ENCODE assay signal across 8 cellular contexts in genomic region chr4:101346562-101347266, GRCh38. TPM values are rescaled to one million over a fixed set of nuclear protein-coding genes. Genes with fewer than 3 reads are reported as not detected.
A peak's percentile ranks its signal among the peaks of the same experiment; 100 is the strongest.
DNase-seq lines count a peak whose midpoint lies in the region; FAIRE-seq and TF ChIP-seq lines count a peak whose summit lies in the region.

No MANE protein-coding gene starts in this region.

- H3K9me2 ChIP-seq in GM23248 (ENCODE audit: insufficient read depth) = no peaks in the 10 kb centered on the region

- in situ Hi-C loops in G401 (cut with HindIII; ENCODE audit: low sequenced_read_pairs) = no loop called here
- in situ Hi-C loops in GM23248 (cut with MboI) = no loop called here

- H3K4me1 ChIP-seq in GM23248 (ENCODE audit: insufficient read depth) = peaks cover 20% of the 10 kb centered on the region
- peaks cover 32% of the 10 kb centered on the region for H3K4me1 ChIP-seq in keratinocyte (ENCODE audit: control insufficient read depth, extremely low read depth, insufficient read depth, low read length)

- H2AFZ ChIP-seq in GM23248 = peak overlapping the region; percentile 80
- H2AFZ ChIP-seq in keratinocyte (ENCODE audit: control insufficient read depth, low read length) = peak overlapping the region; percentile 67

- no peaks in the 10 kb centered on the region for H3K9me1 ChIP-seq in keratinocyte (ENCODE audit: control insufficient read depth, extremely low read depth, insufficient read depth, low read length)

- H3K4me3 ChIP-seq in GM23248 = peak overlapping the region; percentile 96
- peak overlapping the region; percentile 89 for H3K4me3 ChIP-seq in bronchial epithelial cell (ENCODE audit: low read depth, low read length)
- peak overlapping the region; percentile 62 to 74 (median 65) for H3K4me3 ChIP-seq in keratinocyte (ENCODE audit: control insufficient read depth in 2 of 3, extremely low read depth in 1 of 3, insufficient read depth in 2 of 3, low read depth in 1 of 3, low read length in 3 of 3)

- DNase-seq in G401 (ENCODE audit: low spot score) (peak; percentile 56), GM23248 (peak; percentile 84), LHCN-M2 (ENCODE audit: low read depth) (peak; percentile 65), T1000 (lab: John Stamatoyannopoulos, UW) (peak; percentile 60), bronchial epithelial cell (ENCODE audit: low read depth) (peak; percentile 21), keratinocyte (ENCODE audit: low read depth, low spot score) (no peak), DMS114 treated with DMSO at 0.1 percent for 48 hours (lab: John Stamatoyannopoulos, UW; ENCODE audit: unreplicated experiment) (no peak)
- peak in 2 of 3 donors; percentile 7 to 36 for DNase-seq in stimulated activated CD4-positive, alpha-beta T cell treated with anti-CD3 and anti-CD28 coated beads, Interleukin-12 subunit alpha, Interleukin-12 subunit beta, amount 100 ng/mL, for 48 hours (ENCODE audit: low read depth in 2 of 3, low spot score in 1 of 3)

- H3K9ac ChIP-seq in GM23248 (peak overlapping the region; percentile 84), keratinocyte (ENCODE audit: control insufficient read depth, extremely low read depth, insufficient read depth, low read length) (peak overlapping the region; percentile 89)

- TF ChIP-seq CTCF in bronchial epithelial cell (IDR thresholded peaks at IDR 0.05; ENCODE audit: insufficient read depth, low read length, severe bottlenecking) = no peak
- TF ChIP-seq CTCF in keratinocyte (optimal IDR thresholded peaks at IDR 0.05 in 1 of 3, IDR thresholded peaks at IDR 0.05 in 1 of 3, conservative IDR thresholded peaks at IDR 0.05 in 1 of 3; ENCODE audit: extremely low read depth in 1 of 3, insufficient read depth in 2 of 3, low read length in 3 of 3) = no peak

- H3K36me3 ChIP-seq in GM23248 (ENCODE audit: low read depth) (no peaks in the 10 kb centered on the region), bronchial epithelial cell (ENCODE audit: control insufficient read depth, insufficient read depth, low read length) (no peaks in the 10 kb centered on the region), keratinocyte (ENCODE audit: control insufficient read depth in 2 of 2, extremely low read depth in 1 of 2, insufficient read depth in 2 of 2, low read length in 2 of 2) (no peaks in the 10 kb centered on the region)

- H4K20me1 ChIP-seq in GM23248 (ENCODE audit: insufficient read depth) (no peaks in the 10 kb centered on the region), keratinocyte (ENCODE audit: control insufficient read depth, extremely low read depth, insufficient read depth, low read length) (peaks cover 5% of the 10 kb centered on the region)

- dilution Hi-C loops in keratinocyte (cut with MboI; ENCODE audit: extremely low pct_ligation_motif_present, low sequenced_read_pairs) = no loop called here

- H3K27me3 ChIP-seq in GM23248 (replicated peaks; ENCODE audit: insufficient read depth) (no peaks in the 10 kb centered on the region), bronchial epithelial cell (ENCODE audit: control insufficient read depth, insufficient read depth, low read length) (no peaks in the 10 kb centered on the region), keratinocyte (ENCODE audit: control insufficient read depth, extremely low read depth, insufficient read depth, low read length) (no peaks in the 10 kb centered on the region)

- H3K9me3 ChIP-seq in GM23248 (ENCODE audit: low read depth) (no peaks in the 10 kb centered on the region), keratinocyte (ENCODE audit: control insufficient read depth, low read depth, low read length) (no peaks in the 10 kb centered on the region)

- 1% methylated on average over 29 to 71 of the region's 80 CpGs for WGBS in GM23248 (ENCODE audit: low coverage in 1 of 2, low lambda C conversion rate in 2 of 2, missing lambda C conversion rate in 2 of 2), 2 experiments

- peak overlapping the region; percentile 79 for H3K27ac ChIP-seq in GM23248
- peak overlapping the region; percentile 82 for H3K27ac ChIP-seq in keratinocyte (ENCODE audit: control insufficient read depth, insufficient read depth, low read length)

- FAIRE-seq in bronchial epithelial cell (lab: Jason Lieb, UNC) (no peak), keratinocyte (lab: Jason Lieb, UNC) (no peak)

- H3K79me2 ChIP-seq in GM23248 (ENCODE audit: insufficient read depth) (peaks cover 43% of the 10 kb centered on the region), keratinocyte (ENCODE audit: control insufficient read depth, insufficient read depth, low read length) (peaks cover 60% of the 10 kb centered on the region)

- peaks cover 19% of the 10 kb centered on the region for H3F3A ChIP-seq in GM23248 (ENCODE audit: insufficient read depth)

- H3K4me2 ChIP-seq in GM23248 (ENCODE audit: unreplicated experiment) = peak overlapping the region; percentile 95
- peak overlapping the region; percentile 26 for H3K4me2 ChIP-seq in keratinocyte (ENCODE audit: control insufficient read depth, extremely low read depth, insufficient read depth, low read depth, low read length)

RNA-seq across cellular contexts. Expression of gene PPP3CA, which starts 0.6 kb away (rescaled TPM):
- total RNA-seq in G401 (2014; rRNA removed; shearing (Covaris generic)) = 0.06 and 0.75 TPM in 2 replicates
- total RNA-seq in GM23248 (2014; rRNA removed; shearing (Covaris generic)) = 42.3 and 57.0 TPM in 2 replicates
- polyA plus RNA-seq in GM23248 (2016; fragmentation: Nextera tagmentation; extraction: Ambion mirVana) (40.9 and 42.8 TPM in 2 replicates), keratinocyte (24.9 to 44.0 TPM (median 43.3 TPM) in 3 replicates)
- total RNA-seq in LHCN-M2 (2014; rRNA removed) (34.4 and 36.1 TPM in 2 replicates), bronchial epithelial cell (48.2 and 59.5 TPM in 2 replicates)
- polyA plus RNA-seq in LHCN-M2 (2012) = 15.8 TPM
- polyA plus RNA-seq in keratinocyte (2011; ENCODE audit: low read depth) = 8.5 TPM
- polyA plus RNA-seq in keratinocyte (2011; cell fraction: cytosol; rRNA removed) = 26.2 and 53.3 TPM in 2 replicates
- polyA plus RNA-seq in keratinocyte (2011; cell fraction: nucleus; rRNA removed) = 47.2 and 53.1 TPM in 2 replicates
- 26.5 and 65.2 TPM in 2 replicates for polyA plus RNA-seq in keratinocyte (2012; ENCODE audit: low replicate concordance)
- 30.8 to 95.0 TPM (median 41.5 TPM) in 3 replicates for polyA minus RNA-seq in keratinocyte
- 63.1 TPM for polyA minus RNA-seq in keratinocyte (2011; cell fraction: cytosol; rRNA and poly(A)+ RNA removed)
- 61.9 and 124 TPM in 2 replicates for polyA minus RNA-seq in keratinocyte (2011; cell fraction: nucleus; rRNA and poly(A)+ RNA removed)

Comparison
In these comparisons a context has a peak if more than half of its experiments do, and no peak if none do; other contexts are left out.
1. DNase-seq: peak in G401 (single experiment), GM23248 (single experiment), LHCN-M2 (single experiment), T1000 (single experiment), bronchial epithelial cell (single experiment) and stimulated activated CD4-positive, alpha-beta T cell treated with anti-CD3 and anti-CD28 coated beads, Interleukin-12 subunit alpha, Interleukin-12 subunit beta, amount 100 ng/mL, for 48 hours (2 of 3); none in keratinocyte (single experiment) and DMS114 treated with DMSO at 0.1 percent for 48 hours (single experiment).
2. RNA of gene PPP3CA, which starts 0.6 kb away (total RNA-seq): 48.2 to 59.5 TPM in bronchial epithelial cell, 42.3 to 57.0 TPM in GM23248 and 34.4 to 36.1 TPM in LHCN-M2; 0.06 to 0.75 TPM in G401; every median in the first group is over 10 times any median in the second.
3. Peak in every context shown above with its lines, with median percentiles within 50 percentile points of each other: H3K4me3 ChIP-seq.